25 cellular contexts compared by ENCODE assay signal in genomic region chr1:60470231-60470630, GRCh38.
"Had no signal": no experiment of that assay in that cellular context is flagged by ENCODE, and none has a peak within 500 bp of the region (broad histone marks: within the 10 kb centered on the region; RNA-seq: fewer than 3 reads in every experiment).

No MANE protein-coding gene starts in this region.

- H3K4me1 ChIP-seq: gastrocnemius medialis, sigmoid colon, upper lobe of right lung had no signal

- H3K4me3 ChIP-seq: gastrocnemius medialis, sigmoid colon, thoracic aorta, upper lobe of right lung had no signal

- H3K36me3 Mint-ChIP-seq: memory B cell; natural killer cell treated with Interleukin-12 subunit alpha and Interleukin-12 subunit beta and Interleukin-15 and Interleukin-18, amount 100 ng/mL, for 72 hours; T-cell had no signal

- H3K27me3 ChIP-seq: gastrocnemius medialis, sigmoid colon, upper lobe of right lung had no signal

- ATAC-seq: activated CD4-positive, CD25-positive, alpha-beta regulatory T cell treated with anti-CD3 and anti-CD28 coated beads, Interleukin-2, amount 50 U/mL, for 24 hours; activated naive CD8-positive, alpha-beta T cell treated with anti-CD3 and anti-CD28 coated beads, Interleukin-2, amount 50 U/mL, for 24 hours; gastrocnemius medialis; natural killer cell treated with Interleukin-12 subunit alpha and Interleukin-12 subunit beta and Interleukin-15 and Interleukin-18, amount 100 ng/mL, for 72 hours; T-cell had no signal

- H3K4me3 Mint-ChIP-seq: activated CD4-positive, alpha-beta memory T cell treated with anti-CD3 and anti-CD28 coated beads, Interleukin-2, amount 10 ng/mL, durations not matched to agents 7 days and 5 days; activated CD4-positive, alpha-beta T cell treated with anti-CD3 and anti-CD28 coated beads, Interleukin-2, amount 10 ng/mL, durations not matched to agents 24 days and 14 days; activated naive CD8-positive, alpha-beta T cell treated with anti-CD3 and anti-CD28 coated beads, Interleukin-2, amount 50 U/mL, for 24 hours; central memory CD8-positive, alpha-beta T cell; memory B cell; natural killer cell treated with Interleukin-12 subunit alpha and Interleukin-12 subunit beta and Interleukin-15 and Interleukin-18, amount 100 ng/mL, for 72 hours; T-cell; T-helper 2 cell treated with Interferon-gamma antibody and Interleukin-4, amounts not matched to agents 5 μg/mL and 100 μg/mL, for 36 hours had no signal

- H3K4me1 Mint-ChIP-seq: activated CD4-positive, alpha-beta memory T cell treated with anti-CD3 and anti-CD28 coated beads, Interleukin-2, amount 10 ng/mL, durations not matched to agents 7 days and 5 days; activated CD4-positive, alpha-beta T cell treated with anti-CD3 and anti-CD28 coated beads, Interleukin-2, amount 10 ng/mL, durations not matched to agents 24 days and 14 days; activated naive CD8-positive, alpha-beta T cell treated with anti-CD3 and anti-CD28 coated beads, Interleukin-2, amount 50 U/mL, for 24 hours; central memory CD8-positive, alpha-beta T cell; memory B cell; T-cell had no signal

- H3K27ac ChIP-seq: gastrocnemius medialis, sigmoid colon, thoracic aorta, upper lobe of right lung, VCaP had no signal

- H3K36me3 ChIP-seq: gastrocnemius medialis, sigmoid colon, thoracic aorta, upper lobe of right lung had no signal

- H3K9me3 Mint-ChIP-seq: activated CD4-positive, alpha-beta memory T cell treated with anti-CD3 and anti-CD28 coated beads, Interleukin-2, amount 10 ng/mL, durations not matched to agents 7 days and 5 days had no signal

- H3K9me3 ChIP-seq: gastrocnemius medialis, sigmoid colon, thoracic aorta, upper lobe of right lung had no signal

- DNase-seq: activated CD4-positive, alpha-beta memory T cell treated with anti-CD3 and anti-CD28 coated beads, Interleukin-2, amount 10 ng/mL, durations not matched to agents 7 days and 5 days; activated CD4-positive, alpha-beta T cell treated with anti-CD3 and anti-CD28 coated beads, Interleukin-2, amount 10 ng/mL, durations not matched to agents 24 days and 14 days; activated effector memory CD4-positive, alpha-beta T cell treated with anti-CD3 and anti-CD28 coated beads, Interleukin-2, amount 50 U/mL, for 16 hours; activated naive CD4-positive, alpha-beta T cell treated with anti-CD3 and anti-CD28 coated beads, Interleukin-2, amount 50 U/mL, for 16 hours; activated naive CD8-positive, alpha-beta T cell treated with anti-CD3 and anti-CD28 coated beads, Interleukin-2, amount 50 U/mL, for 24 hours; activated T-cell treated with anti-CD3 and anti-CD28 coated beads for 4 hours; anterior cingulate cortex; cortex of kidney; effector CD4-positive, alpha-beta T cell; gastrocnemius medialis; hippocampal formation; posterior cingulate gyrus; retina; sigmoid colon; stimulated activated CD4-positive, alpha-beta T cell treated with anti-CD3 and anti-CD28 coated beads, Interleukin-4, amount 100 ng/mL, for 24 hours; stimulated activated naive CD4-positive, alpha-beta T cell treated with Interleukin-2 at 50 U/mL for 16 hours; T-cell; upper lobe of right lung had no signal

- H3K27ac Mint-ChIP-seq: activated CD4-positive, alpha-beta memory T cell treated with anti-CD3 and anti-CD28 coated beads, Interleukin-2, amount 10 ng/mL, durations not matched to agents 7 days and 5 days; activated CD4-positive, alpha-beta T cell treated with anti-CD3 and anti-CD28 coated beads, Interleukin-2, amount 10 ng/mL, durations not matched to agents 24 days and 14 days; memory B cell; natural killer cell treated with Interleukin-12 subunit alpha and Interleukin-12 subunit beta and Interleukin-15 and Interleukin-18, amount 100 ng/mL, for 72 hours; T-cell; T-helper 2 cell treated with Interferon-gamma antibody and Interleukin-4, amounts not matched to agents 5 μg/mL and 100 μg/mL, for 36 hours had no signal

- H3K27me3 Mint-ChIP-seq: activated CD4-positive, alpha-beta memory T cell treated with anti-CD3 and anti-CD28 coated beads, Interleukin-2, amount 10 ng/mL, durations not matched to agents 7 days and 5 days; activated CD4-positive, alpha-beta T cell treated with anti-CD3 and anti-CD28 coated beads, Interleukin-2, amount 10 ng/mL, durations not matched to agents 24 days and 14 days; activated naive CD8-positive, alpha-beta T cell treated with anti-CD3 and anti-CD28 coated beads, Interleukin-2, amount 50 U/mL, for 24 hours; central memory CD8-positive, alpha-beta T cell; memory B cell; natural killer cell treated with Interleukin-12 subunit alpha and Interleukin-12 subunit beta and Interleukin-15 and Interleukin-18, amount 100 ng/mL, for 72 hours; T-cell had no signal
